1 cellular context compared by ENCODE assay signal in genomic region chr22:30356392-30357230, GRCh38.
A peak's percentile ranks its signal among the peaks of the same experiment; 100 is the strongest.
TF ChIP-seq lines count a peak whose summit lies in the region.

Gene CCDC157 (plus strand): TSS chr22:30357007. CDS start chr22:30366001, 8,994 bp downstream.
A gene with protein sequence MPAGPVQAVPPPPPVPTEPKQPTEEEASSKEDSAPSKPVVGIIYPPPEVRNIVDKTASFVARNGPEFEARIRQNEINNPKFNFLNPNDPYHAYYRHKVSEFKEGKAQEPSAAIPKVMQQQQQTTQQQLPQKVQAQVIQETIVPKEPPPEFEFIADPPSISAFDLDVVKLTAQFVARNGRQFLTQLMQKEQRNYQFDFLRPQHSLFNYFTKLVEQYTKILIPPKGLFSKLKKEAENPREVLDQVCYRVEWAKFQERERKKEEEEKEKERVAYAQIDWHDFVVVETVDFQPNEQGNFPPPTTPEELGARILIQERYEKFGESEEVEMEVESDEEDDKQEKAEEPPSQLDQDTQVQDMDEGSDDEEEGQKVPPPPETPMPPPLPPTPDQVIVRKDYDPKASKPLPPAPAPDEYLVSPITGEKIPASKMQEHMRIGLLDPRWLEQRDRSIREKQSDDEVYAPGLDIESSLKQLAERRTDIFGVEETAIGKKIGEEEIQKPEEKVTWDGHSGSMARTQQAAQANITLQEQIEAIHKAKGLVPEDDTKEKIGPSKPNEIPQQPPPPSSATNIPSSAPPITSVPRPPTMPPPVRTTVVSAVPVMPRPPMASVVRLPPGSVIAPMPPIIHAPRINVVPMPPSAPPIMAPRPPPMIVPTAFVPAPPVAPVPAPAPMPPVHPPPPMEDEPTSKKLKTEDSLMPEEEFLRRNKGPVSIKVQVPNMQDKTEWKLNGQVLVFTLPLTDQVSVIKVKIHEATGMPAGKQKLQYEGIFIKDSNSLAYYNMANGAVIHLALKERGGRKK (minus strand): TSS chr22:30356894. CDS start chr22:30356792, 102 bp downstream.

TF ChIP-seq in HEK293, 187 proteins besides CTCF, POLR2A, EP300 and RAD21 (continued from another document and continues in another):
- TF ChIP-seq ZBTB11 (tag by site-specific recombination; conservative IDR thresholded peaks at IDR 0.05; ENCODE audit: low read depth) (peak; percentile 95), REPIN1 (tag by site-specific recombination; IDR thresholded peaks at IDR 0.05; ENCODE audit: low read depth) (no peak), ZEB2 (tag by site-specific recombination; IDR thresholded peaks at IDR 0.05) (peak; percentile 92), ZNF449 (tag by site-specific recombination; IDR thresholded peaks at IDR 0.05) (peak; percentile 68), ZNF19 (tag by site-specific recombination; IDR thresholded peaks at IDR 0.05; ENCODE audit: low read depth) (no peak), ZBTB6 (tag by site-specific recombination; IDR thresholded peaks at IDR 0.05) (no peak), ZNF548 (tag by site-specific recombination; IDR thresholded peaks at IDR 0.05) (no peak), ZNF585B (tag by site-specific recombination; IDR thresholded peaks at IDR 0.05) (0 out of 2 replicates have a peak, but pooled peaks have one; percentile 10), YY1 (tag by site-specific recombination; IDR thresholded peaks at IDR 0.05) (peak; percentile 96), GLIS2 (tag by site-specific recombination; IDR thresholded peaks at IDR 0.05) (no peak), OVOL3 (tag by site-specific recombination; IDR thresholded peaks at IDR 0.05) (peak; percentile 74), ZNF621 (tag by site-specific recombination; IDR thresholded peaks at IDR 0.05) (no peak), ZNF521 (tag by site-specific recombination; IDR thresholded peaks at IDR 0.05) (no peak), KLF10 (tag by site-specific recombination; IDR thresholded peaks at IDR 0.05) (peak; percentile 60; the same call in 1 of the 2 replicates), ZBTB17 (tag by site-specific recombination; IDR thresholded peaks at IDR 0.05) (peak; percentile 77), ZNF785 (tag by site-specific recombination; IDR thresholded peaks at IDR 0.05) (no peak), ZNF174 (tag by site-specific recombination; IDR thresholded peaks at IDR 0.05) (no peak), ZNF76 (tag by site-specific recombination; IDR thresholded peaks at IDR 0.05; ENCODE audit: borderline replicate concordance, low read depth) (peak; percentile 90), KLF7 (tag by site-specific recombination; IDR thresholded peaks at IDR 0.05; ENCODE audit: borderline replicate concordance) (0 out of 2 replicates have a peak, but pooled peaks have one; percentile 18), MYNN (tag by site-specific recombination; IDR thresholded peaks at IDR 0.05; ENCODE audit: borderline replicate concordance) (no peak), ZNF202 (tag by site-specific recombination; IDR thresholded peaks at IDR 0.05; ENCODE audit: borderline replicate concordance) (no peak)
- TF ChIP-seq, protein P1, sequence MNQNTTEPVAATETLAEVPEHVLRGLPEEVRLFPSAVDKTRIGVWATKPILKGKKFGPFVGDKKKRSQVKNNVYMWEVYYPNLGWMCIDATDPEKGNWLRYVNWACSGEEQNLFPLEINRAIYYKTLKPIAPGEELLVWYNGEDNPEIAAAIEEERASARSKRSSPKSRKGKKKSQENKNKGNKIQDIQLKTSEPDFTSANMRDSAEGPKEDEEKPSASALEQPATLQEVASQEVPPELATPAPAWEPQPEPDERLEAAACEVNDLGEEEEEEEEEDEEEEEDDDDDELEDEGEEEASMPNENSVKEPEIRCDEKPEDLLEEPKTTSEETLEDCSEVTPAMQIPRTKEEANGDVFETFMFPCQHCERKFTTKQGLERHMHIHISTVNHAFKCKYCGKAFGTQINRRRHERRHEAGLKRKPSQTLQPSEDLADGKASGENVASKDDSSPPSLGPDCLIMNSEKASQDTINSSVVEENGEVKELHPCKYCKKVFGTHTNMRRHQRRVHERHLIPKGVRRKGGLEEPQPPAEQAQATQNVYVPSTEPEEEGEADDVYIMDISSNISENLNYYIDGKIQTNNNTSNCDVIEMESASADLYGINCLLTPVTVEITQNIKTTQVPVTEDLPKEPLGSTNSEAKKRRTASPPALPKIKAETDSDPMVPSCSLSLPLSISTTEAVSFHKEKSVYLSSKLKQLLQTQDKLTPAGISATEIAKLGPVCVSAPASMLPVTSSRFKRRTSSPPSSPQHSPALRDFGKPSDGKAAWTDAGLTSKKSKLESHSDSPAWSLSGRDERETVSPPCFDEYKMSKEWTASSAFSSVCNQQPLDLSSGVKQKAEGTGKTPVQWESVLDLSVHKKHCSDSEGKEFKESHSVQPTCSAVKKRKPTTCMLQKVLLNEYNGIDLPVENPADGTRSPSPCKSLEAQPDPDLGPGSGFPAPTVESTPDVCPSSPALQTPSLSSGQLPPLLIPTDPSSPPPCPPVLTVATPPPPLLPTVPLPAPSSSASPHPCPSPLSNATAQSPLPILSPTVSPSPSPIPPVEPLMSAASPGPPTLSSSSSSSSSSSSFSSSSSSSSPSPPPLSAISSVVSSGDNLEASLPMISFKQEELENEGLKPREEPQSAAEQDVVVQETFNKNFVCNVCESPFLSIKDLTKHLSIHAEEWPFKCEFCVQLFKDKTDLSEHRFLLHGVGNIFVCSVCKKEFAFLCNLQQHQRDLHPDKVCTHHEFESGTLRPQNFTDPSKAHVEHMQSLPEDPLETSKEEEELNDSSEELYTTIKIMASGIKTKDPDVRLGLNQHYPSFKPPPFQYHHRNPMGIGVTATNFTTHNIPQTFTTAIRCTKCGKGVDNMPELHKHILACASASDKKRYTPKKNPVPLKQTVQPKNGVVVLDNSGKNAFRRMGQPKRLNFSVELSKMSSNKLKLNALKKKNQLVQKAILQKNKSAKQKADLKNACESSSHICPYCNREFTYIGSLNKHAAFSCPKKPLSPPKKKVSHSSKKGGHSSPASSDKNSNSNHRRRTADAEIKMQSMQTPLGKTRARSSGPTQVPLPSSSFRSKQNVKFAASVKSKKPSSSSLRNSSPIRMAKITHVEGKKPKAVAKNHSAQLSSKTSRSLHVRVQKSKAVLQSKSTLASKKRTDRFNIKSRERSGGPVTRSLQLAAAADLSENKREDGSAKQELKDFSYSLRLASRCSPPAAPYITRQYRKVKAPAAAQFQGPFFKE (tag by site-specific recombination; IDR thresholded peaks at IDR 0.05; ENCODE audit: borderline replicate concordance) = no peak
- TF ChIP-seq, protein P2, sequence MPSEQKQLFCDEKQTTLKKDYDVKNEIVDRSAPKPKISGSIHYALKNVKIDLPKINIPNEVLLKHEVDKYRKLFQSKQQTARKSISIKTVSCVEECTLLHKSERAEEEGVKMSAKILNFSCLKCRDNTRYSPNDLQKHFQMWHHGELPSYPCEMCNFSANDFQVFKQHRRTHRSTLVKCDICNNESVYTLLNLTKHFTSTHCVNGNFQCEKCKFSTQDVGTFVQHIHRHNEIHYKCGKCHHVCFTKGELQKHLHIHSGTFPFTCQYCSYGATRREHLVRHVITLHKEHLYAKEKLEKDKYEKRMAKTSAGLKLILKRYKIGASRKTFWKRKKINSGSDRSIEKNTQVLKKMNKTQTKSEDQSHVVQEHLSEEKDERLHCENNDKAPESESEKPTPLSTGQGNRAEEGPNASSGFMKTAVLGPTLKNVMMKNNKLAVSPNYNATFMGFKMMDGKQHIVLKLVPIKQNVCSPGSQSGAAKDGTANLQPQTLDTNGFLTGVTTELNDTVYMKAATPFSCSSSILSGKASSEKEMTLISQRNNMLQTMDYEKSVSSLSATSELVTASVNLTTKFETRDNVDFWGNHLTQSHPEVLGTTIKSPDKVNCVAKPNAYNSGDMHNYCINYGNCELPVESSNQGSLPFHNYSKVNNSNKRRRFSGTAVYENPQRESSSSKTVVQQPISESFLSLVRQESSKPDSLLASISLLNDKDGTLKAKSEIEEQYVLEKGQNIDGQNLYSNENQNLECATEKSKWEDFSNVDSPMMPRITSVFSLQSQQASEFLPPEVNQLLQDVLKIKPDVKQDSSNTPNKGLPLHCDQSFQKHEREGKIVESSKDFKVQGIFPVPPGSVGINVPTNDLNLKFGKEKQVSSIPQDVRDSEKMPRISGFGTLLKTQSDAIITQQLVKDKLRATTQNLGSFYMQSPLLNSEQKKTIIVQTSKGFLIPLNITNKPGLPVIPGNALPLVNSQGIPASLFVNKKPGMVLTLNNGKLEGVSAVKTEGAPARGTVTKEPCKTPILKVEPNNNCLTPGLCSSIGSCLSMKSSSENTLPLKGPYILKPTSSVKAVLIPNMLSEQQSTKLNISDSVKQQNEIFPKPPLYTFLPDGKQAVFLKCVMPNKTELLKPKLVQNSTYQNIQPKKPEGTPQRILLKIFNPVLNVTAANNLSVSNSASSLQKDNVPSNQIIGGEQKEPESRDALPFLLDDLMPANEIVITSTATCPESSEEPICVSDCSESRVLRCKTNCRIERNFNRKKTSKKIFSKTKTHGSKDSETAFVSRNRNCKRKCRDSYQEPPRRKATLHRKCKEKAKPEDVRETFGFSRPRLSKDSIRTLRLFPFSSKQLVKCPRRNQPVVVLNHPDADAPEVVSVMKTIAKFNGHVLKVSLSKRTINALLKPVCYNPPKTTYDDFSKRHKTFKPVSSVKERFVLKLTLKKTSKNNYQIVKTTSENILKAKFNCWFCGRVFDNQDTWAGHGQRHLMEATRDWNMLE (tag by site-specific recombination; conservative IDR thresholded peaks at IDR 0.05; ENCODE audit: low read depth) = peak; percentile 37; the same call in 1 of the 2 replicates
- TF ChIP-seq, protein P3, sequence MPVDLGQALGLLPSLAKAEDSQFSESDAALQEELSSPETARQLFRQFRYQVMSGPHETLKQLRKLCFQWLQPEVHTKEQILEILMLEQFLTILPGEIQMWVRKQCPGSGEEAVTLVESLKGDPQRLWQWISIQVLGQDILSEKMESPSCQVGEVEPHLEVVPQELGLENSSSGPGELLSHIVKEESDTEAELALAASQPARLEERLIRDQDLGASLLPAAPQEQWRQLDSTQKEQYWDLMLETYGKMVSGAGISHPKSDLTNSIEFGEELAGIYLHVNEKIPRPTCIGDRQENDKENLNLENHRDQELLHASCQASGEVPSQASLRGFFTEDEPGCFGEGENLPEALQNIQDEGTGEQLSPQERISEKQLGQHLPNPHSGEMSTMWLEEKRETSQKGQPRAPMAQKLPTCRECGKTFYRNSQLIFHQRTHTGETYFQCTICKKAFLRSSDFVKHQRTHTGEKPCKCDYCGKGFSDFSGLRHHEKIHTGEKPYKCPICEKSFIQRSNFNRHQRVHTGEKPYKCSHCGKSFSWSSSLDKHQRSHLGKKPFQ (tag by site-specific recombination; IDR thresholded peaks at IDR 0.05) = no peak
- TF ChIP-seq, protein P4, sequence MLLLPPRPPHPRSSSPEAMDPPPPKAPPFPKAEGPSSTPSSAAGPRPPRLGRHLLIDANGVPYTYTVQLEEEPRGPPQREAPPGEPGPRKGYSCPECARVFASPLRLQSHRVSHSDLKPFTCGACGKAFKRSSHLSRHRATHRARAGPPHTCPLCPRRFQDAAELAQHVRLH (tag by site-specific recombination; IDR thresholded peaks at IDR 0.05) = peak; percentile 94
